15 cellular contexts compared by ENCODE assay signal in the genomic region with DNA sequence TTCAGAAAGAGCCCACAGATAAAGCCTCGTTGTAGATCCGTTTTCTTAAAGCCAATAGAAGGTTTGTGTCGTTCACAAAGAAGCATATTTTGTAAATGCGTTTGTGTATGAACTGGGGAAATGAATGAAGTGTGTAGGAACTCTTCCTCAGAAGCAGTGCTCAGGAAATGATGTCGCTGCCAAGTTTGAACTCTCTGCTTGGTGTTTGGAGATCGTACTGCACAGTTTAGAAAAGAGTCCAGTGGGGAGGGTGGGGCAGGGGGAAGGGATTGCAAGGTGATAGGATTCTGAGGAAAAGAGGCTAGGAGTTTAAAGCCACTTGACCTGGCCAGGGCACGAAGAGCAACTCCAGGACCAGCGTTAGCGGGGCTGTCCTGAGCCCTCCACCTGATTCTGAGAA.
A peak's percentile ranks its signal among the peaks of the same experiment; 100 is the strongest.
DNase-seq lines count a peak whose midpoint lies in the region; ATAC-seq and TF ChIP-seq lines count a peak whose summit lies in the region.
"Had no signal": no experiment of that assay in that cellular context is flagged by ENCODE, and none has a peak within 500 bp of the region (broad histone marks: within the 10 kb centered on the region; RNA-seq: fewer than 3 reads in every experiment).

No MANE protein-coding gene starts in this region.

- H3K36me3 ChIP-seq in A673 (ENCODE audit: insufficient read depth, low read length, poor library complexity, severe bottlenecking) (no peaks in the 10 kb centered on the region), right atrium auricular region (no peaks in the 10 kb centered on the region), body of pancreas (replicated peaks in 1 of 2; ENCODE audit: insufficient read depth in 1 of 2, low read depth in 2 of 2) (no peaks in the 10 kb centered on the region)
- H3K36me3 ChIP-seq: MG63, uterus had no signal

- peak overlapping the region; percentile 99 for H3K27ac Mint-ChIP-seq in T-helper 17 cell
- H3K27ac Mint-ChIP-seq: activated CD4-positive, alpha-beta T cell treated with anti-CD3 and anti-CD28 coated beads, Interleukin-2, amount 10 ng/mL, durations not matched to agents 24 days and 14 days had no signal

- H3K27ac ChIP-seq in A673 (ENCODE audit: low read depth, low read length, poor library complexity, severe bottlenecking) = no peak overlapping the region
- peak overlapping the region; percentile 62 to 80 for H3K27ac ChIP-seq in right atrium auricular region
- H3K27ac ChIP-seq in body of pancreas = no peak overlapping the region

- H3K9me3 ChIP-seq in A673 (ENCODE audit: low read depth, low read length, poor library complexity, severe bottlenecking) = no peaks in the 10 kb centered on the region
- no peaks in the 10 kb centered on the region for H3K9me3 ChIP-seq in T-helper 17 cell (ENCODE audit: control insufficient read depth, low read length, poor library complexity, severe bottlenecking)
- peaks cover 0 to 6% of the 10 kb centered on the region in 2 donors for H3K9me3 ChIP-seq in right atrium auricular region
- no peaks in the 10 kb centered on the region for H3K9me3 ChIP-seq in body of pancreas
- H3K9me3 ChIP-seq: uterus had no signal

- CTCF ChIA-PET in A673 (lab: Charles Lee) = no interaction called here

- peaks cover 27% of the 10 kb centered on the region for H3K4me1 Mint-ChIP-seq in T-helper 17 cell

- H3K4me3 Mint-ChIP-seq in T-helper 17 cell = no peak overlapping the region
- H3K4me3 Mint-ChIP-seq: activated CD4-positive, alpha-beta T cell treated with anti-CD3 and anti-CD28 coated beads, Interleukin-2, amount 10 ng/mL, durations not matched to agents 24 days and 14 days; activated T-cell treated with anti-CD3 and anti-CD28 coated beads, Interleukin-2, amount 50 U/mL, for 4 hours had no signal

- POLR2A ChIA-PET in A673 (lab: Charles Lee; ENCODE audit: low non-redundant PET) = no interaction called here

- intact Hi-C loops in A673 (cut with micrococcal nuclease; ENCODE audit: unreplicated experiment) (no loop called here), body of pancreas (cut with DNase I) (no loop called here)

- no peak overlapping the region for H3K4me3 ChIP-seq in A673 (ENCODE audit: low read depth, low read length, poor library complexity, severe bottlenecking)
- no peak overlapping the region for H3K4me3 ChIP-seq in right atrium auricular region
- no peak overlapping the region for H3K4me3 ChIP-seq in body of pancreas
- H3K4me3 ChIP-seq: MG63, uterus had no signal

- BruUV-seq in A673 (replicated peaks; lab: Mats Ljungman, UMichigan) = no TSS peak

- ATAC-seq in T-helper 17 cell (no peak), GM19395 (IDR thresholded peaks at IDR 0.05; ENCODE audit: unreplicated experiment) (no peak), body of pancreas (no peak)
- ATAC-seq: activated T-cell treated with anti-CD3 and anti-CD28 coated beads, Interleukin-2, amount 50 U/mL, for 4 hours had no signal

- TF ChIP-seq POLR2A in body of pancreas (IDR thresholded peaks at IDR 0.05) = no peak

- peak; percentile 41 for DNase-seq in A673 (ENCODE audit: low spot score)
- no peak for DNase-seq in T-helper 17 cell
- DNase-seq in right atrium auricular region (ENCODE audit: low spot score) = no peak
- DNase-seq in retina = peak; percentile 43
- DNase-seq in NCI-H187 (lab: John Stamatoyannopoulos, UW) = no peak
- no peak for DNase-seq in NCI-H2171 treated with DMSO at 0.1 percent for 48 hours (lab: John Stamatoyannopoulos, UW)
- DNase-seq in body of pancreas = no peak
- DNase-seq: activated CD4-positive, alpha-beta T cell treated with anti-CD3 and anti-CD28 coated beads, Interleukin-2, amount 10 ng/mL, durations not matched to agents 24 days and 14 days; activated T-cell treated with anti-CD3 and anti-CD28 coated beads, Interleukin-2, amount 50 U/mL, for 4 hours; amygdala; MG63; NCI-H2081 treated with DMSO at 0.1 percent for 48 hours; stimulated activated CD4-positive, alpha-beta T cell treated with anti-CD3 and anti-CD28 coated beads, Interleukin-1b, Interleukin-23, amount 100 ng/mL, for 48 hours; uterus had no signal

- TF ChIP-seq CTCF in A673 (conservative IDR thresholded peaks at IDR 0.05; ENCODE audit: low read depth, low read length) = no peak
- TF ChIP-seq CTCF in right atrium auricular region (IDR thresholded peaks at IDR 0.05) = no peak
- TF ChIP-seq CTCF in body of pancreas (IDR thresholded peaks at IDR 0.05) = no peak

- H3K27me3 Mint-ChIP-seq in T-helper 17 cell = no peaks in the 10 kb centered on the region

- no peaks in the 10 kb centered on the region for H3K27me3 ChIP-seq in A673 (replicated peaks; ENCODE audit: insufficient read depth, low read depth, low read length, poor library complexity)
- no peaks in the 10 kb centered on the region for H3K27me3 ChIP-seq in right atrium auricular region
- H3K27me3 ChIP-seq in body of pancreas = no peaks in the 10 kb centered on the region
- H3K27me3 ChIP-seq: MG63, uterus had no signal

- H3K4me1 ChIP-seq in A673 (ENCODE audit: insufficient read depth, low read length, poor library complexity, severe bottlenecking) = peaks cover 33% of the 10 kb centered on the region
- peaks cover 0 to 40% of the 10 kb centered on the region in 2 donors for H3K4me1 ChIP-seq in right atrium auricular region
- H3K4me1 ChIP-seq in body of pancreas = no peaks in the 10 kb centered on the region
- H3K4me1 ChIP-seq: uterus had no signal

- no peaks in the 10 kb centered on the region for H3K36me3 Mint-ChIP-seq in T-helper 17 cell (ENCODE audit: low read depth)

- WGBS in body of pancreas, 2 donors = 62 to 65% methylated on average over 9 of the region's 9 CpGs

Comparison
In these comparisons a context has a peak if more than half of its experiments do, and no peak if none do; other contexts are left out.
1. DNase-seq: peak in A673 (single experiment) and retina (single experiment); none in T-helper 17 cell (0 of 3), right atrium auricular region (single experiment), NCI-H187 (0 of 2), NCI-H2171 treated with DMSO at 0.1 percent for 48 hours (single experiment) and body of pancreas (0 of 4).
2. H3K27ac ChIP-seq: peak in right atrium auricular region (2 of 2); none in A673 (single experiment) and body of pancreas (0 of 4).